1 cellular context compared by ENCODE assay signal in genomic region chr11:6626971-6627761, GRCh38.
TF ChIP-seq lines count a peak whose summit lies in the region.

No MANE protein-coding gene starts in this region.

TF ChIP-seq in H1, 55 proteins besides CTCF, POLR2A, EP300 and RAD21:
- TF ChIP-seq KDM4A (IDR thresholded peaks at IDR 0.05; ENCODE audit: low read depth, low read length, severe bottlenecking), result no peak
- TF ChIP-seq CHD7 (IDR thresholded peaks at IDR 0.05; ENCODE audit: insufficient replicate concordance, low read length), result no peak
- TF ChIP-seq KDM1A (IDR thresholded peaks at IDR 0.05; ENCODE audit: borderline replicate concordance, low read length), result no peak
- TF ChIP-seq TAF1 (IDR thresholded peaks at IDR 0.05; ENCODE audit: low read depth, low read length), result no peak
- no peak for TF ChIP-seq CTBP2 (IDR thresholded peaks at IDR 0.05; ENCODE audit: borderline replicate concordance, insufficient read depth, insufficient read length, low read length)
- no peak for TF ChIP-seq BACH1 (IDR thresholded peaks at IDR 0.05; ENCODE audit: low read length)
- no peak for TF ChIP-seq SP1 (IDR thresholded peaks at IDR 0.05; ENCODE audit: low read depth, low read length)
- no peak for TF ChIP-seq SUZ12 (IDR thresholded peaks at IDR 0.05; ENCODE audit: low read length)
- TF ChIP-seq SIX5 (IDR thresholded peaks at IDR 0.05; ENCODE audit: low read depth, low read length), result no peak
- TF ChIP-seq TCF12 (IDR thresholded peaks at IDR 0.05; ENCODE audit: low read depth, low read length), result no peak
